1 cellular context compared by ENCODE assay signal in the genomic region with DNA sequence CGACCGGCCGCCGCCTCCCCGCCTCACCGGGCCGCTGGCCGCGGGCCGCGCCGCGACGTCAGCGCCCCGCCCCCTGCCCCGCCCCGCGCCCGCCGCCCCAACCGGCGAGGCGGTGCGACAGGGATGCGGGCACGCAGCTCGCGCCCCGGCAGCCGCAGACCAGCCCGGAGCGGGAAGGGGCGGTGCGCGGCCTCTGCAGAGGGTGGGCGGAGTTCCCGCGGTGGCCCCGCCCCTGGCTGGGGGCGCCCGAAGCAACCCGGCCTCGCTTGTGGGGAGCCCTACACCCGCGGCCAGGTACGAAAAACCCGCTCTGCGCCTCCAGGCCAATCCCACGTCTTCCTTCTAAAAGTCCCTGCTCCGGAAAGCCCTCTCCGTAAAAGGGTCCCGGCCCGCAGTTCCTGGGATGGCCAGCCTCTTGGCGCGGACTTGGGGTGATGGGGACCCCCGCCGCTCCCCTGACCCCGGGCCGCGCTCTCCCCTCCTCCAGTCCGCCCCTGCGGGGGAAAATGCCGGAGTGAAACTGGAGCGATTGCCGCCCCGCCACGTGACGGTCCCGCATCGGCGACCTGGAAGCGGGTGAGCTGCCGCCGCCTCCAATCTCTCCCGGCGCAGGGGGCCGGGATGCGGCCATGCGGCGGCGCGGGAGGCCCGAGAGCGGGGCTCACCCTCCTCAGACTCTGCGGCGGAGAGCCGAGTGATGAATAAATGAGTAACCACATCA.
TF ChIP-seq lines count a peak whose summit lies in the region.

Gene RAB11FIP5 (minus strand): TSS at position 36 of the 721 bp plus-strand sequence. CDS start 171 bp downstream, outside the sequence.

TF ChIP-seq in HepG2, 621 proteins besides CTCF, POLR2A, EP300 and RAD21 (continued from another document and continues in another):
- TF ChIP-seq TBX2 (CRISPR knock-in tag; IDR thresholded peaks at IDR 0.05; ENCODE audit: borderline replicate concordance) (peak; percentile 32; the same call in 1 of the 2 replicates), NFKBIZ (CRISPR knock-in tag; IDR thresholded peaks at IDR 0.05) (no peak; the same call in 1 of the 2 replicates), STAG1 (CRISPR knock-in tag; IDR thresholded peaks at IDR 0.05) (no peak), SRSF1 (optimal IDR thresholded peaks at IDR 0.05; ENCODE audit: low read depth, low read length) (peak; percentile 67), SNAPC5 (CRISPR knock-in tag; IDR thresholded peaks at IDR 0.05; ENCODE audit: borderline replicate concordance) (0 out of 2 replicates have a peak, but pooled peaks have one; percentile 71), ZNF451 (CRISPR knock-in tag; IDR thresholded peaks at IDR 0.05) (no peak; the same call in 1 of the 2 replicates), GPN1 (CRISPR knock-in tag; IDR thresholded peaks at IDR 0.05; ENCODE audit: borderline replicate concordance) (no peak), GFI1 (CRISPR knock-in tag; IDR thresholded peaks at IDR 0.05; ENCODE audit: borderline replicate concordance) (no peak), CBX2 (IDR thresholded peaks at IDR 0.05; ENCODE audit: low read depth, low read length) (no peak), CBX2 (CRISPR knock-in tag; IDR thresholded peaks at IDR 0.05; ENCODE audit: low read depth) (no peak), KMT2B (CRISPR knock-in tag; IDR thresholded peaks at IDR 0.05) (no peak), MEIS1 (CRISPR knock-in tag; IDR thresholded peaks at IDR 0.05; ENCODE audit: borderline replicate concordance) (no peak), RFXANK (CRISPR knock-in tag; IDR thresholded peaks at IDR 0.05) (no peak), ZNF614 (CRISPR knock-in tag; IDR thresholded peaks at IDR 0.05; ENCODE audit: borderline replicate concordance) (no peak), ZBTB10 (CRISPR knock-in tag; IDR thresholded peaks at IDR 0.05; ENCODE audit: borderline replicate concordance) (peak; percentile 98), ZUFSP (CRISPR knock-in tag; IDR thresholded peaks at IDR 0.05; ENCODE audit: borderline replicate concordance) (no peak), ZNF549 (CRISPR knock-in tag; IDR thresholded peaks at IDR 0.05) (no peak), BATF2 (CRISPR knock-in tag; IDR thresholded peaks at IDR 0.05) (no peak), ZKSCAN1 (IDR thresholded peaks at IDR 0.05; ENCODE audit: low read length) (no peak), ZNF318 (CRISPR knock-in tag; IDR thresholded peaks at IDR 0.05) (no peak), NFYB (CRISPR knock-in tag; IDR thresholded peaks at IDR 0.05) (peak; percentile 32; the same call in 1 of the 2 replicates), ZNF710 (CRISPR knock-in tag; IDR thresholded peaks at IDR 0.05; ENCODE audit: borderline replicate concordance) (peak; percentile 36; the same call in 1 of the 2 replicates), CCDC6 (CRISPR knock-in tag; IDR thresholded peaks at IDR 0.05) (peak; percentile 56), ZNF703 (CRISPR knock-in tag; IDR thresholded peaks at IDR 0.05; ENCODE audit: borderline replicate concordance) (no peak), THAP9 (CRISPR knock-in tag; IDR thresholded peaks at IDR 0.05; ENCODE audit: borderline replicate concordance) (peak; percentile 54), ARNTL (CRISPR knock-in tag; IDR thresholded peaks at IDR 0.05) (peak; percentile 85), TEAD2 (CRISPR knock-in tag; IDR thresholded peaks at IDR 0.05) (no peak), NFE2L2 (IDR thresholded peaks at IDR 0.05; ENCODE audit: low read length) (no peak), GTF3A (CRISPR knock-in tag; conservative IDR thresholded peaks at IDR 0.05) (peak; percentile 68; the same call in 1 of the 2 replicates), CBFB (CRISPR knock-in tag; IDR thresholded peaks at IDR 0.05) (no peak), ZNF777 (CRISPR knock-in tag; IDR thresholded peaks at IDR 0.05) (no peak), CREM (IDR thresholded peaks at IDR 0.05) (no peak), CREM (CRISPR knock-in tag; IDR thresholded peaks at IDR 0.05) (no peak)
- TF ChIP-seq, protein P1, sequence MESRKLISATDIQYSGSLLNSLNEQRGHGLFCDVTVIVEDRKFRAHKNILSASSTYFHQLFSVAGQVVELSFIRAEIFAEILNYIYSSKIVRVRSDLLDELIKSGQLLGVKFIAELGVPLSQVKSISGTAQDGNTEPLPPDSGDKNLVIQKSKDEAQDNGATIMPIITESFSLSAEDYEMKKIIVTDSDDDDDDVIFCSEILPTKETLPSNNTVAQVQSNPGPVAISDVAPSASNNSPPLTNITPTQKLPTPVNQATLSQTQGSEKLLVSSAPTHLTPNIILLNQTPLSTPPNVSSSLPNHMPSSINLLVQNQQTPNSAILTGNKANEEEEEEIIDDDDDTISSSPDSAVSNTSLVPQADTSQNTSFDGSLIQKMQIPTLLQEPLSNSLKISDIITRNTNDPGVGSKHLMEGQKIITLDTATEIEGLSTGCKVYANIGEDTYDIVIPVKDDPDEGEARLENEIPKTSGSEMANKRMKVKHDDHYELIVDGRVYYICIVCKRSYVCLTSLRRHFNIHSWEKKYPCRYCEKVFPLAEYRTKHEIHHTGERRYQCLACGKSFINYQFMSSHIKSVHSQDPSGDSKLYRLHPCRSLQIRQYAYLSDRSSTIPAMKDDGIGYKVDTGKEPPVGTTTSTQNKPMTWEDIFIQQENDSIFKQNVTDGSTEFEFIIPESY (CRISPR knock-in tag; IDR thresholded peaks at IDR 0.05), result no peak
